In genomic region chr5:317086-317811, GRCh38 we compare ENCODE assay signal across 1 cellular context.
TF ChIP-seq lines count a peak whose summit lies in the region.

No MANE protein-coding gene starts in this region.

TF ChIP-seq in HEK293, 187 proteins besides CTCF, POLR2A, EP300 and RAD21 (continued from another document):
- TF ChIP-seq ZNF692 (tag by site-specific recombination; IDR thresholded peaks at IDR 0.05) (no peak), ZNF362 (tag by site-specific recombination; IDR thresholded peaks at IDR 0.05) (no peak), KLF17 (tag by site-specific recombination; IDR thresholded peaks at IDR 0.05) (peak; percentile 53; the same call in 1 of the 2 replicates), ZNF610 (tag by site-specific recombination; IDR thresholded peaks at IDR 0.05; ENCODE audit: borderline replicate concordance) (no peak), SCRT1 (tag by site-specific recombination; IDR thresholded peaks at IDR 0.05; ENCODE audit: borderline replicate concordance) (no peak), ZNF510 (tag by site-specific recombination; IDR thresholded peaks at IDR 0.05; ENCODE audit: insufficient replicate concordance) (no peak), ZNF514 (tag by site-specific recombination; IDR thresholded peaks at IDR 0.05) (no peak), GLIS2 (tag by site-specific recombination; IDR thresholded peaks at IDR 0.05) (peak; percentile 73), HIC1 (tag by site-specific recombination; IDR thresholded peaks at IDR 0.05) (peak; percentile 21; the same call in 1 of the 2 replicates), KLF7 (tag by site-specific recombination; IDR thresholded peaks at IDR 0.05; ENCODE audit: borderline replicate concordance) (no peak), ZSCAN16 (tag by site-specific recombination; IDR thresholded peaks at IDR 0.05) (no peak), BCL11A (tag by site-specific recombination; IDR thresholded peaks at IDR 0.05; ENCODE audit: low read depth) (peak; percentile 89), ZNF600 (tag by site-specific recombination; IDR thresholded peaks at IDR 0.05) (peak; percentile 10; the same call in 1 of the 2 replicates), TRIM28 (IDR thresholded peaks at IDR 0.05; ENCODE audit: borderline replicate concordance, low read length) (no peak), ZSCAN30 (tag by site-specific recombination; IDR thresholded peaks at IDR 0.05) (peak; percentile 56; the same call in 1 of the 2 replicates), PRDM6 (tag by site-specific recombination; IDR thresholded peaks at IDR 0.05) (no peak), ZNF335 (tag by site-specific recombination; conservative IDR thresholded peaks at IDR 0.05) (0 out of 2 replicates have a peak, but pooled peaks have one; percentile 25), ZNF544 (tag by site-specific recombination; IDR thresholded peaks at IDR 0.05) (no peak), ZNF37A (tag by site-specific recombination; IDR thresholded peaks at IDR 0.05) (no peak), ZNF114 (tag by site-specific recombination; IDR thresholded peaks at IDR 0.05) (no peak), GLI2 (tag by site-specific recombination; IDR thresholded peaks at IDR 0.05; ENCODE audit: borderline replicate concordance, low read depth) (no peak), ZBTB1 (tag by site-specific recombination; IDR thresholded peaks at IDR 0.05) (no peak), ZIC2 (tag by site-specific recombination; IDR thresholded peaks at IDR 0.05) (peak; percentile 56), ZNF707 (tag by site-specific recombination; IDR thresholded peaks at IDR 0.05) (no peak), ZNF654 (tag by site-specific recombination; IDR thresholded peaks at IDR 0.05; ENCODE audit: low read depth) (peak; percentile 84), ZNF585B (tag by site-specific recombination; IDR thresholded peaks at IDR 0.05) (no peak), ZNF416 (tag by site-specific recombination; IDR thresholded peaks at IDR 0.05) (no peak), ZNF623 (tag by site-specific recombination; IDR thresholded peaks at IDR 0.05) (no peak), REST (tag by site-specific recombination; IDR thresholded peaks at IDR 0.05) (no peak), ZFHX2 (tag by site-specific recombination; conservative IDR thresholded peaks at IDR 0.05) (peak; percentile 40; the same call in 1 of the 2 replicates), ZNF501 (tag by site-specific recombination; IDR thresholded peaks at IDR 0.05) (0 out of 2 replicates have a peak, but pooled peaks have one; percentile 24), ZBTB10 (tag by site-specific recombination; IDR thresholded peaks at IDR 0.05) (peak; percentile 42; the same call in 1 of the 2 replicates), ZBTB7A (tag by site-specific recombination; IDR thresholded peaks at IDR 0.05; ENCODE audit: low read depth) (peak; percentile 72; the same call in 1 of the 2 replicates), SETDB1 (IDR thresholded peaks at IDR 0.05; ENCODE audit: insufficient read length, low read length) (no peak), ZBTB8A (tag by site-specific recombination; IDR thresholded peaks at IDR 0.05) (peak; percentile 55)
